ENCODE assay signal across 23 cellular contexts in the genomic region with DNA sequence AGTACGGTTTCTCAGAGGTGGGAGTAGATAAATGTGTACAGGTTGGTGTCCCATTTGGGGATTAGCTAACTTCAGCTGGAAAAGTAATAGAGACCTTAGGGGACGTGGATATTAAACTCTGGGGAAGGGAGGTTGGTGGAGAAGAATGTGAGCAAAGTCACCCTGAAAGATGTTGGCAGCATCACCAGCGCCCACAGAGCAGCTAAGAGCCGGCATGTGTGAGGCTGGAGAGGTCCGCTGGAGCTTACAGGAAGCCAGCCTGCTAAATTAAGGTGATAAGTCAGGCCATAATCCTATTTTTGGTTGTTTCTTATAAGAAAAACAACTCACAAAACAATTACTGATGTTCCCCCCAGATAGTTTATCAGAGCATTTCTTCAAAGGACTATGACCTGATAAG. TPM values are rescaled to one million over a fixed set of nuclear protein-coding genes. Genes with fewer than 3 reads are reported as not detected.
DNase-seq lines count a peak whose midpoint lies in the region; ATAC-seq, FAIRE-seq and TF ChIP-seq lines count a peak whose summit lies in the region.
"Had no signal": no experiment of that assay in that cellular context is flagged by ENCODE, and none has a peak within 500 bp of the region (broad histone marks: within the 10 kb centered on the region; RNA-seq: fewer than 3 reads in every experiment).

No MANE protein-coding gene starts in this region.

- no peak overlapping the region for H3K23ac ChIP-seq in mesenchymal stem cell (ENCODE audit: low read length in 2 of 2)

- H3K4me3 ChIP-seq in Caco-2 (ENCODE audit: low read depth, low read length) (no peak overlapping the region), coronary artery (no peak overlapping the region), HepG2 (replicated peaks in 1 of 3; ENCODE audit: insufficient read depth in 1 of 3, low read depth in 2 of 3, low read length in 3 of 3) (no peak overlapping the region), mesenchymal stem cell (ENCODE audit: insufficient read depth in 1 of 2, low read depth in 1 of 2, low read length in 2 of 2) (no peak overlapping the region), BE2C (ENCODE audit: low read depth, low read length) (no peak overlapping the region)

- H3K79me1 ChIP-seq in mesenchymal stem cell (replicated peaks; ENCODE audit: low read length, poor library complexity, severe bottlenecking) = peaks cover 40% of the 10 kb centered on the region

- H2AK5ac ChIP-seq in mesenchymal stem cell (ENCODE audit: low read length, severe bottlenecking) = no peak overlapping the region

- no peaks in the 10 kb centered on the region for H3K27me3 Mint-ChIP-seq in Caco-2 (ENCODE audit: insufficient read depth, unreplicated experiment)

- no peak overlapping the region for H4K8ac ChIP-seq in mesenchymal stem cell (ENCODE audit: low read length)

- BruUV-seq in Caco-2 (replicated peaks; lab: Mats Ljungman, UMichigan) (no TSS peak), HepG2 (replicated peaks; lab: Mats Ljungman, UMichigan) (no TSS peak)

- H2AFZ ChIP-seq in HepG2 (ENCODE audit: low read length) (no peak overlapping the region), mesenchymal stem cell (ENCODE audit: low read depth, low read length) (no peak overlapping the region)

- no peak for TF ChIP-seq RAD21 in HepG2 (CRISPR knock-in tag; IDR thresholded peaks at IDR 0.05)

- peak; percentile 51 for ATAC-seq in left ventricle myocardium superior
- ATAC-seq in HepG2 = no peak

- intact Hi-C loops in Caco-2 (cut with micrococcal nuclease; ENCODE audit: unreplicated experiment) = loop anchor here (5.0 kb wide), 1 partner anchor 80 kb away; no protein-coding TSS in a partner anchor
- intact Hi-C loops in left ventricle myocardium superior (cut with micrococcal nuclease) = no loop called here
- intact Hi-C loops in HepG2 (cut with micrococcal nuclease; ENCODE audit: unreplicated experiment) = loop anchor here (10.0 kb wide), 1 partner anchor 77 kb away; no protein-coding TSS in a partner anchor

- no peaks in the 10 kb centered on the region for H3K9me3 Mint-ChIP-seq in Caco-2 (ENCODE audit: unreplicated experiment)

- no peak overlapping the region for H3K18ac ChIP-seq in mesenchymal stem cell (ENCODE audit: low read depth in 1 of 2, low read length in 2 of 2)

- no peaks in the 10 kb centered on the region for H4K20me1 ChIP-seq in HepG2 (ENCODE audit: insufficient read depth, low read length)

- TF ChIP-seq CTCF in Caco-2 (IDR thresholded peaks at IDR 0.05; ENCODE audit: insufficient read depth in 1 of 2, low read depth in 1 of 2, low read length in 1 of 2, severe bottlenecking in 1 of 2, unreplicated experiment in 1 of 2) (no peak), coronary artery (IDR thresholded peaks at IDR 0.05) (no peak), HepG2 (CRISPR knock-in tag; IDR thresholded peaks at IDR 0.05) (no peak), BE2C (IDR thresholded peaks at IDR 0.05; ENCODE audit: low read depth, low read length) (no peak)

- DNase-seq in Caco-2 (no peak), coronary artery (ENCODE audit: low spot score) (peak; percentile 16), left ventricle myocardium superior (no peak), HepG2 (ENCODE audit: low spot score) (no peak), A172 (ENCODE audit: low spot score) (no peak), mesenchymal stem cell (no peak), HUDEP-2 (lab: John Stamatoyannopoulos, UW; ENCODE audit: unreplicated experiment in 76 of 76) (no peak), BE2C (no peak)
- DNase-seq: ACHN, GOT3, HCEC 1CT, Karpas-422, NCI-H1092, NCI-H1417 treated with DMSO at 0.1 percent for 48 hours, NCI-H1694 treated with DMSO at 0.1 percent for 48 hours, NCI-H2081, NCI-H2227 treated with DMSO at 0.1 percent for 48 hours, NCI-H69, RPMI8226, SHP77 treated with DMSO at 0.1 percent for 48 hours had no signal

- no peaks in the 10 kb centered on the region; the same call in 1 of the 2 replicates for H3K36me3 ChIP-seq in Caco-2 (ENCODE audit: control insufficient read depth, insufficient read depth, low read length)
- H3K36me3 ChIP-seq in HepG2 (replicated peaks in 1 of 2; ENCODE audit: control insufficient read depth in 1 of 2, insufficient read depth in 2 of 2, low read length in 2 of 2) = no peaks in the 10 kb centered on the region
- no peaks in the 10 kb centered on the region for H3K36me3 ChIP-seq in mesenchymal stem cell (ENCODE audit: control insufficient read depth in 1 of 2, insufficient read depth in 2 of 2, low read depth in 1 of 2, low read length in 2 of 2)
- no peaks in the 10 kb centered on the region for H3K36me3 ChIP-seq in BE2C

- peak overlapping the region; percentile 47; the same call in 1 of the 2 replicates for H3K4me2 ChIP-seq in HepG2 (ENCODE audit: low read depth, low read length)
- no peak overlapping the region for H3K4me2 ChIP-seq in mesenchymal stem cell (ENCODE audit: low read length, poor library complexity, severe bottlenecking)

- peak overlapping the region; percentile 54 for H3K27ac Mint-ChIP-seq in Caco-2 (ENCODE audit: unreplicated experiment)

- H3K27me3 ChIP-seq in Caco-2 (replicated peaks; ENCODE audit: control insufficient read depth, insufficient read depth, low read length) (no peaks in the 10 kb centered on the region), HepG2 (ENCODE audit: control insufficient read depth in 1 of 2, insufficient read depth in 2 of 2, low read length in 2 of 2) (no peaks in the 10 kb centered on the region; a peak in 1 of 5 replicates), mesenchymal stem cell (ENCODE audit: control insufficient read depth in 1 of 2, insufficient read depth in 1 of 2, low read length in 2 of 2) (no peaks in the 10 kb centered on the region), BE2C (no peaks in the 10 kb centered on the region)

- H3K9ac ChIP-seq in HepG2 (ENCODE audit: insufficient read depth, low read depth, low read length) (no peak overlapping the region), mesenchymal stem cell (ENCODE audit: low read length) (no peak overlapping the region)

- peaks cover 8% of the 10 kb centered on the region for H3K4me1 Mint-ChIP-seq in Caco-2 (ENCODE audit: low read depth, unreplicated experiment)

- no peaks in the 10 kb centered on the region for H3K9me3 ChIP-seq in Caco-2
- H3K9me3 ChIP-seq in HepG2 (ENCODE audit: low read length) = no peaks in the 10 kb centered on the region
- H3K9me3 ChIP-seq in mesenchymal stem cell (ENCODE audit: control insufficient read depth, low read length) = no peaks in the 10 kb centered on the region
- H3K9me3 ChIP-seq in BE2C = no peaks in the 10 kb centered on the region

- POLR2A ChIA-PET in Caco-2 (lab: Charles Lee) = interaction anchor here (0.7 kb wide), 1 partner anchor 9 kb away, joined by 3 read pairs; no protein-coding TSS in a partner anchor
- POLR2A ChIA-PET in HepG2 (lab: Yijun Ruan, JAX) = no interaction called here

- no peak overlapping the region for H2BK15ac ChIP-seq in mesenchymal stem cell (ENCODE audit: low read depth, poor library complexity, severe bottlenecking)

- no peak overlapping the region for H3K4ac ChIP-seq in mesenchymal stem cell (ENCODE audit: low read depth in 1 of 2, low read length in 2 of 2)

- H3K27ac ChIP-seq in coronary artery (no peak overlapping the region), HepG2 (ENCODE audit: extremely low read length, insufficient read depth, low read length) (no peak overlapping the region), mesenchymal stem cell (ENCODE audit: low read length, poor library complexity, severe bottlenecking) (no peak overlapping the region)
- H3K27ac ChIP-seq: HL-60 had no signal

- no peak overlapping the region for H2BK5ac ChIP-seq in mesenchymal stem cell (ENCODE audit: low read depth, low read length, poor library complexity, severe bottlenecking)

- H4K91ac ChIP-seq in mesenchymal stem cell (ENCODE audit: low read length) = no peak overlapping the region

- 65% methylated on average over 5 of the region's 5 CpGs for WGBS in HepG2 (ENCODE audit: low lambda C conversion rate)
- WGBS in mesenchymal stem cell = 98% methylated on average over 5 of the region's 5 CpGs

- in situ Hi-C loops in HepG2 (cut with HindIII; ENCODE audit: extremely low pct_ligation_motif_present, low pct_unique_long_range_greater_than_20kb) = no loop called here

- no peak overlapping the region for H3K4me3 Mint-ChIP-seq in Caco-2 (ENCODE audit: unreplicated experiment)

- H3K79me2 ChIP-seq in HepG2 (ENCODE audit: insufficient read depth, low read length) = no peaks in the 10 kb centered on the region

- H3K14ac ChIP-seq in mesenchymal stem cell (ENCODE audit: low read length in 2 of 2) = no peak overlapping the region

- CTCF ChIA-PET in Caco-2 (lab: Charles Lee) (no interaction called here), HepG2 (lab: Yijun Ruan, JAX; ENCODE audit: low intra/inter-chr PET ratio, low total read pairs) (no interaction called here)

- no peaks in the 10 kb centered on the region for H3K36me3 Mint-ChIP-seq in Caco-2 (ENCODE audit: insufficient read depth, unreplicated experiment)

- H2BK120ac ChIP-seq in mesenchymal stem cell (ENCODE audit: low read depth, low read length) = no peak overlapping the region

- no peak overlapping the region for H2BK12ac ChIP-seq in mesenchymal stem cell (ENCODE audit: low read length in 2 of 2)

- TF ChIP-seq POLR2A in HepG2 (IDR thresholded peaks at IDR 0.05; ENCODE audit: insufficient read depth in 1 of 2, low read depth in 2 of 2, low read length in 2 of 2) = no peak

- H3K4me1 ChIP-seq in Caco-2 = peaks cover 11% of the 10 kb centered on the region
- H3K4me1 ChIP-seq in HepG2 (ENCODE audit: insufficient read depth, low read length) = peaks cover 39% of the 10 kb centered on the region
- peaks cover 5% of the 10 kb centered on the region for H3K4me1 ChIP-seq in mesenchymal stem cell (ENCODE audit: control insufficient read depth, insufficient read depth, low read depth, low read length)
- 0 out of 2 replicates have a peak, but pooled peaks cover 4% of the 10 kb centered on the region for H3K4me1 ChIP-seq in BE2C

- FAIRE-seq in HepG2 (lab: Jason Lieb, UNC) = no peak
- FAIRE-seq: D721Med, GM18507 had no signal

- TF ChIP-seq EP300 in HepG2 (IDR thresholded peaks at IDR 0.05; ENCODE audit: low read depth in 2 of 2, low read length in 2 of 2) = no peak
- no peak for TF ChIP-seq EP300 in HepG2 (CRISPR knock-in tag; IDR thresholded peaks at IDR 0.05; ENCODE audit: borderline replicate concordance)

RNA-seq across cellular contexts. Expression of gene PTGFRN, which starts 12.2 kb away (rescaled TPM):
- total RNA-seq in Caco-2 (2022) (12.9 and 16.2 TPM in 2 replicates), left ventricle myocardium superior (99.6 TPM), HepG2 (2016; rRNA removed; fragmentation: Illumina TruSeq; extraction: Trizol) (5.2 and 11.3 TPM in 2 replicates)
- 0.30 and 0.44 TPM in 2 replicates for total RNA-seq in HepG2 (2016; cell fraction: cytosol; rRNA removed; fragmentation: Illumina TruSeq; extraction: Trizol; ENCODE audit: low read depth)
- total RNA-seq in HepG2 (2016; cell fraction: insoluble cytoplasmic fraction; rRNA removed; fragmentation: Illumina TruSeq; extraction: Trizol) = 4.6 and 10.3 TPM in 2 replicates
- 2.2 and 2.3 TPM in 2 replicates for total RNA-seq in HepG2 (2016; cell fraction: membrane; rRNA removed; fragmentation: Illumina TruSeq; extraction: Trizol)
- 10.6 and 12.9 TPM in 2 replicates for total RNA-seq in HepG2 (2016; cell fraction: nucleus; rRNA removed; fragmentation: Illumina TruSeq; extraction: Trizol)
- 3.3 and 3.5 TPM in 2 replicates for polyA plus RNA-seq in HepG2 (2011; rRNA removed)
- polyA plus RNA-seq in HepG2 (2011; cell fraction: cytosol; rRNA removed) = 2.2 and 2.7 TPM in 2 replicates
- 1.7 and 1.8 TPM in 2 replicates for polyA plus RNA-seq in HepG2 (2011; cell fraction: nucleus; rRNA removed)
- 2.2 and 3.3 TPM in 2 replicates for polyA plus RNA-seq in HepG2 (2012)
- 0.94 and 1.1 TPM in 2 replicates for polyA plus RNA-seq in HepG2 (2016; cell fraction: cytosol; fragmentation: Illumina TruSeq; extraction: Trizol; ENCODE audit: low read depth)
- polyA plus RNA-seq in HepG2 (2016; cell fraction: insoluble cytoplasmic fraction; fragmentation: Illumina TruSeq; extraction: Trizol; ENCODE audit: low read depth) = 4.4 and 4.6 TPM in 2 replicates
- polyA plus RNA-seq in HepG2 (2016; cell fraction: membrane; fragmentation: Illumina TruSeq; extraction: Trizol; ENCODE audit: low read depth) = 1.9 and 2.4 TPM in 2 replicates
- 15.1 and 17.0 TPM in 2 replicates for polyA plus RNA-seq in HepG2 (2016; cell fraction: nucleus; fragmentation: Illumina TruSeq; extraction: Trizol; ENCODE audit: insufficient read depth, low read depth)
- polyA minus RNA-seq in HepG2 (2011; rRNA and poly(A)+ RNA removed; ENCODE audit: low replicate concordance) = 7.4 and 47.2 TPM in 2 replicates
- polyA minus RNA-seq in HepG2 (2011; cell fraction: cytosol; rRNA and poly(A)+ RNA removed) = 2.9 and 5.4 TPM in 2 replicates
- 3.1 and 3.5 TPM in 2 replicates for polyA minus RNA-seq in HepG2 (2011; cell fraction: nucleus; rRNA and poly(A)+ RNA removed)
- 44.5 and 55.4 TPM in 2 replicates for total RNA-seq in A172 (2014; rRNA removed; shearing (Covaris generic))
- 73.6 TPM for polyA plus RNA-seq in mesenchymal stem cell (2013, experiment 1 of 2)
- polyA plus RNA-seq in mesenchymal stem cell (2013, experiment 2 of 2) = 75.7 TPM
- 11.0 TPM for polyA plus RNA-seq in BE2C (2012; ENCODE audit: insufficient read depth, insufficient read length, low read depth)
